In the genomic region with DNA sequence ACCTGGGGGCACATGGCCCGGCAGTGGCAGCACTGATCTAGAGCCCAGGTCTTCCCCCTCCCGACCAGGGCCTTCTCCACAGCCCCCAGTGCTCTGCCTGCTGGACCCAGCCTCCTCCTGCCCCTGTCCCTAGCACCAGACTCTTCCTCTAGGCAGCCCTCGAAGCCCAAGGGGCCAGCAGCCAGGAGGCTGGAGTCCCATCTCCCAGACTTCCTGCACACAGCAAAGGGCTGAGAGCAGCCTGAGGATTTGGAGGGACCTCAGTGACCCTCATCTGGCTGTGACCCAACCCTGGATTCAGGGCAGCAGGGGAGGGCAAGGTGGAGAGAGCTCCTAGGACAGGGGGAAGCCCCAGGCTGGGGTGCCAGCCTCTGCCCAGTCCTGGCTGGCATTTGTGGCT, we compare ENCODE assay signal across 20 cellular contexts. TPM values are rescaled to one million over a fixed set of nuclear protein-coding genes. Genes with fewer than 3 reads are reported as not detected.
"Had no signal": no experiment of that assay in that cellular context is flagged by ENCODE, and none has a peak within 500 bp of the region (broad histone marks: within the 10 kb centered on the region; RNA-seq: fewer than 3 reads in every experiment).

No MANE protein-coding gene starts in this region.

- H3K27me3 ChIP-seq: cardiac muscle cell, sigmoid colon had no signal

- ATAC-seq: activated CD4-positive, CD25-positive, alpha-beta regulatory T cell treated with anti-CD3 and anti-CD28 coated beads, Interleukin-2, amount 50 U/mL, for 24 hours; mucosa of descending colon had no signal

- H3K9me3 ChIP-seq: mucosa of descending colon, sigmoid colon, upper lobe of left lung had no signal

- H3K27ac ChIP-seq: cardiac muscle cell, sigmoid colon, upper lobe of left lung had no signal

- H3K4me3 ChIP-seq: cardiac muscle cell, mucosa of descending colon, sigmoid colon, upper lobe of left lung had no signal

- DNase-seq: activated CD4-positive, alpha-beta memory T cell treated with anti-CD3 and anti-CD28 coated beads, Interleukin-2, amount 10 ng/mL, durations not matched to agents 7 days and 5 days; activated CD4-positive, alpha-beta T cell treated with anti-CD3 and anti-CD28 coated beads, Interleukin-2, amount 10 ng/mL, durations not matched to agents 24 days and 14 days; activated effector memory CD4-positive, alpha-beta T cell treated with anti-CD3 and anti-CD28 coated beads, Interleukin-2, amount 50 U/mL, for 16 hours; activated naive CD4-positive, alpha-beta T cell treated with anti-CD3 and anti-CD28 coated beads, Interleukin-2, amount 10 ng/mL, durations not matched to agents 7 days and 5 days; activated T-cell treated with anti-CD3 and anti-CD28 coated beads for 4 hours; amygdala; erythroblast; mesendoderm; mucosa of descending colon; occipital lobe; posterior cingulate gyrus; sigmoid colon; stimulated activated CD4-positive, alpha-beta T cell treated with anti-CD3 and anti-CD28 coated beads, Interleukin-2, amount 100 ng/mL, for 48 hours; stimulated activated naive CD4-positive, alpha-beta T cell treated with Interleukin-2 at 50 U/mL for 16 hours; T-helper 2 cell; upper lobe of left lung had no signal

- H3K36me3 ChIP-seq: cardiac muscle cell, sigmoid colon, upper lobe of left lung had no signal

RNA-seq across cellular contexts. Expression of a gene that starts 3.0 kb away (rescaled TPM):
- total RNA-seq: occipital lobe had no signal
- polyA plus RNA-seq: neural cell had no signal

RNA-seq across cellular contexts. Expression of a gene that starts 36.7 kb away (rescaled TPM):
- total RNA-seq: activated CD4-positive, alpha-beta memory T cell treated with anti-CD3 and anti-CD28 coated beads, Interleukin-2, amount 10 ng/mL, durations not matched to agents 7 days and 5 days; activated CD4-positive, alpha-beta T cell treated with anti-CD3 and anti-CD28 coated beads, Interleukin-2, amount 10 ng/mL, durations not matched to agents 24 days and 14 days; sigmoid colon had no signal
- polyA plus RNA-seq: cardiac muscle cell, fibroblast of lung had no signal
